In the genomic region with DNA sequence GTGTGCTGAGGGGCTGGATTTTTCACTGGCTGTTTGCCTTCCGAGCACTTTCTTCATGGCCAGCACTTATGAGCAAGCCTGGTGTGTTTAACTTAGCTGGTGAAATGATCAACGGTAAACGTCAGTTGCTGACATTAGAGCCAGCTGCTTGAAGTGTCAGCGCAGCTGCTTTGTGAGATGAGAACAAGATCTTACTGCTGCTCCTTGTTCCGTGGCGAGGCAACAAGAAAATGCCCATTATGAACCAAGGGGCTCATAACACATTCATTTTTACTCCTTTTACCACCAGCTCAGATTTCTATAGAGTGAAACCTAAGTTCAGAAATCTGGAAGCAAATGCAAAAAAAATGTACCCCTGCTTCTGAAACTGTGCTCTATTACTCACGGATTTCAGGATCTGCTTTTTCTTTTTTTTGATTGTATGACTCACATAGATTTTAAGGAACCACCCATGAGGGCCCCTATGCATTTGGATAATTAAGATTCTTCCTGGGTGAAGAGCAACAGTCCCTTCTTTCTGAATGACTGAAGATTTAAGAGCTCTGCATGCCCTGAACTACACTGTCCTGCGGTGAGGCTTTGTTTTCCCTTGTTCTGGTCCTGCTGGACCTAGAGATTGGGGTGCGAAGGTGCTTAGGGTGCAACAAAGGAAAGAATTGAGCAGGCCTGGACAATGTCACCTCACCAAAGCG, we compare ENCODE assay signal across 8 cellular contexts.
DNase-seq lines count a peak whose midpoint lies in the region; ATAC-seq and TF ChIP-seq lines count a peak whose summit lies in the region.

No MANE protein-coding gene starts in this region.

- H3K9me3 ChIP-seq in OCI-LY7 (ENCODE audit: low read length): no peaks in the 10 kb centered on the region

- peaks cover 51 to 54% of the 10 kb centered on the region in 2 donors for H3K27me3 Mint-ChIP-seq in effector memory CD8-positive, alpha-beta T cell

- H3K36me3 Mint-ChIP-seq in effector memory CD8-positive, alpha-beta T cell (ENCODE audit: insufficient read depth): no peaks in the 10 kb centered on the region

- no peak for ATAC-seq in effector memory CD8-positive, alpha-beta T cell (replicated peaks)
- no peak for ATAC-seq in HG02970 (IDR thresholded peaks at IDR 0.05; ENCODE audit: low FRiP score, unreplicated experiment)

- no peak overlapping the region for H3K27ac Mint-ChIP-seq in effector memory CD8-positive, alpha-beta T cell

- H3K36me3 ChIP-seq in OCI-LY7 (ENCODE audit: insufficient read depth, low read length) (no peaks in the 10 kb centered on the region), rectal smooth muscle tissue (ENCODE audit: control insufficient read depth, insufficient read depth, low read length) (no peaks in the 10 kb centered on the region)

- H2AFZ ChIP-seq in OCI-LY7 (ENCODE audit: low read length): peak overlapping the region; percentile 78

- CTCF ChIA-PET in OCI-LY7 (lab: Charles Lee; ENCODE audit: unreplicated experiment): no interaction called here

- H3K27ac ChIP-seq in OCI-LY7 (ENCODE audit: low read depth, low read length, poor library complexity, severe bottlenecking): no peak overlapping the region
- H3K27ac ChIP-seq in rectal smooth muscle tissue (ENCODE audit: low read depth, low read length): no peak overlapping the region

- intact Hi-C loops in OCI-LY7 (cut with micrococcal nuclease; ENCODE audit: unreplicated experiment): no loop called here

- no peaks in the 10 kb centered on the region for H4K20me1 ChIP-seq in OCI-LY7 (ENCODE audit: insufficient read depth, low read length)

- H3K4me3 Mint-ChIP-seq in effector memory CD8-positive, alpha-beta T cell: no peak overlapping the region

- no peaks in the 10 kb centered on the region for H3K79me2 ChIP-seq in OCI-LY7 (ENCODE audit: insufficient read depth, low read depth, low read length)

- no peaks in the 10 kb centered on the region for H3K9me2 ChIP-seq in OCI-LY7 (ENCODE audit: insufficient read depth, low read length)

- no TSS peak for BruUV-seq in OCI-LY7 (replicated peaks; lab: Mats Ljungman, UMichigan)

- H3K9ac ChIP-seq in rectal smooth muscle tissue (ENCODE audit: low read length): no peak overlapping the region

- H3K4me1 ChIP-seq in OCI-LY7 (ENCODE audit: insufficient read depth, low read length, poor library complexity, severe bottlenecking) (peaks cover 10% of the 10 kb centered on the region), rectal smooth muscle tissue (ENCODE audit: control insufficient read depth, insufficient read depth, low read length) (peaks cover 16% of the 10 kb centered on the region)

- DNase-seq in stimulated activated CD4-positive, alpha-beta T cell treated with anti-CD3 and anti-CD28 coated beads, Interleukin-15, amount 100 ng/mL, for 24 hours: peak; percentile 9
- no peak for DNase-seq in stimulated activated CD4-positive, alpha-beta T cell treated with anti-CD3 and anti-CD28 coated beads, Interleukin-4, amount 100 ng/mL, for 1 hour
- peak; percentile 47 for DNase-seq in OCI-LY7 (ENCODE audit: low spot score)
- peak; percentile 71 for DNase-seq in fibroblast of the conjunctiva (ENCODE audit: low read depth)
- DNase-seq in effector memory CD8-positive, alpha-beta T cell: no peak
- DNase-seq in SW 1271 (lab: John Stamatoyannopoulos, UW): no peak

- TF ChIP-seq CTCF in OCI-LY7 (conservative IDR thresholded peaks at IDR 0.05; ENCODE audit: low read length): no peak

- no peaks in the 10 kb centered on the region for H3K27me3 ChIP-seq in rectal smooth muscle tissue (ENCODE audit: control insufficient read depth, insufficient read depth, low read length)

- peak overlapping the region; percentile 21 for H3K4me2 ChIP-seq in OCI-LY7 (ENCODE audit: low read length)

- H3K4me3 ChIP-seq in OCI-LY7 (ENCODE audit: low read depth, low read length, poor library complexity, severe bottlenecking) (no peak overlapping the region), rectal smooth muscle tissue (ENCODE audit: low read length) (peak overlapping the region; percentile 29)

- peaks cover 0 to 4% of the 10 kb centered on the region in 2 donors for H3K4me1 Mint-ChIP-seq in effector memory CD8-positive, alpha-beta T cell (ENCODE audit: low read depth in 2 of 2)

- POLR2A ChIA-PET in OCI-LY7 (lab: Charles Lee): interaction anchor here (1.2 kb wide), 1 partner anchor 17 kb away, joined by 3 read pairs; no protein-coding TSS in a partner anchor

- H3K9me3 Mint-ChIP-seq in effector memory CD8-positive, alpha-beta T cell: no peaks in the 10 kb centered on the region

Comparison
In these comparisons a context has a peak if more than half of its experiments do, and no peak if none do; other contexts are left out.
1. DNase-seq: peak in stimulated activated CD4-positive, alpha-beta T cell treated with anti-CD3 and anti-CD28 coated beads, Interleukin-15, amount 100 ng/mL, for 24 hours (single experiment), OCI-LY7 (single experiment) and fibroblast of the conjunctiva (single experiment); none in stimulated activated CD4-positive, alpha-beta T cell treated with anti-CD3 and anti-CD28 coated beads, Interleukin-4, amount 100 ng/mL, for 1 hour (single experiment), effector memory CD8-positive, alpha-beta T cell (0 of 3) and SW 1271 (0 of 2).